ENCODE assay signal across 1 cellular context in the genomic region with DNA sequence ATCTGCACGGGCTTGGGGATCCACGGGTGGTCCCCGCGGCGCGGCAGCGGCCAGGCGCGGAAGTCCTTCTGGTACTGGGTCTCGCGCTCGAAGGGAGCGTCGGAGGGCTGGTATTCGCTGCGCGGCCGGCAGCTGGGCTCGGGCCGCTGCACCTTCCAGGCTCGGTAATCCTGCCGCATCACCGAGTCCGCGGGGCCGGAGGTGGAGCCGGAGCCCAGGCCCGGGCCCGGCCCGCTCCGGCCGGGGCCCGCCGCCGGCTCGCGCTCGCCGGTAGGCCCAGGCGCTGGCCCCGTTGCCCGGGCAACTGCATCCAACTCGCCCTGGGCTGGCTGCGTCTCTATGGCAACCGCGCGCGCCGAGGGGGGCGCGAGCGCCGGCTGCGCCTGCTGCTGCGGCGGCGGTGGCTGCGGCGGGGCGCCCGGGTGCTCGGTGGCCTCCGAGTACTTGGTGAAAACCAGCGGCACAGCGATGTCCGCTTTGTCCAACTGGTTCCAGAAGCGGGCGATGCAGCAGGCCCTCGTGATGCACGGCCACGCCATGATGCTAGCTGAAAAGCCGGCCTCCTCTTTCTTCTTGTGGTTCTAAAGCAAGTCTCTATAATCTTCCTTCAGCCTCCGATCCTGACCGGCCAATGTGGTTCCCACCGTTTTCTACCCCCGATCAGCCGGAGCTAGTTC.
A peak's percentile ranks its signal among the peaks of the same experiment; 100 is the strongest.
TF ChIP-seq lines count a peak whose summit lies in the region.

No MANE protein-coding gene starts in this region.

TF ChIP-seq in endothelial cell of umbilical vein, 7 proteins besides CTCF, POLR2A, EP300 and RAD21:
- TF ChIP-seq MYC (IDR thresholded peaks at IDR 0.05; ENCODE audit: low read depth, low read length) (no peak), GATA2 (IDR thresholded peaks at IDR 0.05; ENCODE audit: insufficient read depth, insufficient read length, low read depth, low read length) (no peak), FOS (IDR thresholded peaks at IDR 0.05; ENCODE audit: borderline replicate concordance, insufficient read depth, low read length) (no peak), EZH2 (IDR thresholded peaks at IDR 0.05; ENCODE audit: borderline replicate concordance, low read depth, low read length, severe bottlenecking) (peak; percentile 96), POLR2AphosphoS5 (IDR thresholded peaks at IDR 0.05; ENCODE audit: insufficient read depth, low read depth, low read length) (no peak), JUN (IDR thresholded peaks at IDR 0.05; ENCODE audit: borderline replicate concordance, insufficient read depth, insufficient read length, low read depth) (no peak)
- TF ChIP-seq, protein P1, sequence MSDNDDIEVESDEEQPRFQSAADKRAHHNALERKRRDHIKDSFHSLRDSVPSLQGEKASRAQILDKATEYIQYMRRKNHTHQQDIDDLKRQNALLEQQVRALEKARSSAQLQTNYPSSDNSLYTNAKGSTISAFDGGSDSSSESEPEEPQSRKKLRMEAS (IDR thresholded peaks at IDR 0.05; ENCODE audit: insufficient read depth, insufficient read length) = no peak
TF ChIP-seq in endothelial cell of umbilical vein: peak in this region for 1.
